ENCODE assay signal across 8 cellular contexts in genomic region chr6:26659042-26659359, GRCh38. TPM values are rescaled to one million over a fixed set of nuclear protein-coding genes. Genes with fewer than 3 reads are reported as not detected.
A peak's percentile ranks its signal among the peaks of the same experiment; 100 is the strongest.
DNase-seq lines count a peak whose midpoint lies in the region; ATAC-seq, FAIRE-seq and TF ChIP-seq lines count a peak whose summit lies in the region.

No MANE protein-coding gene starts in this region.

- peaks cover 12% of the 10 kb centered on the region for H3K27me3 Mint-ChIP-seq in memory B cell

- peak overlapping the region; percentile 65 for H3K27ac Mint-ChIP-seq in memory B cell

- H3K4me3 Mint-ChIP-seq in memory B cell = peak overlapping the region; percentile 87

- peaks cover 19% of the 10 kb centered on the region for H3K4me1 Mint-ChIP-seq in memory B cell

- H3K9me3 Mint-ChIP-seq in memory B cell = no peaks in the 10 kb centered on the region

- no peak for ATAC-seq in Right ventricle myocardium inferior
- ATAC-seq in memory B cell (ENCODE audit: low read depth) = no peak
- ATAC-seq in upper lobe of right lung = no peak
- ATAC-seq in HG03378 (IDR thresholded peaks at IDR 0.05; ENCODE audit: unreplicated experiment) = no peak

- H3K4me1 ChIP-seq in cardiac muscle cell (ENCODE audit: low read depth) (peaks cover 9% of the 10 kb centered on the region), upper lobe of right lung (peaks cover 16% of the 10 kb centered on the region)

- peaks cover 29% of the 10 kb centered on the region for H3K27me3 ChIP-seq in cardiac muscle cell
- no peaks in the 10 kb centered on the region for H3K27me3 ChIP-seq in brain microvascular endothelial cell (replicated peaks)
- peaks cover 9% of the 10 kb centered on the region for H3K27me3 ChIP-seq in upper lobe of right lung

- TF ChIP-seq CTCF in cardiac muscle cell (IDR thresholded peaks at IDR 0.05; ENCODE audit: low read depth, low read length) = no peak
- no peak for TF ChIP-seq CTCF in brain microvascular endothelial cell (IDR thresholded peaks at IDR 0.05; ENCODE audit: low read depth, low read length, missing control alignments)
- TF ChIP-seq CTCF in upper lobe of right lung (IDR thresholded peaks at IDR 0.05) = no peak

- peaks cover 11% of the 10 kb centered on the region for H3K36me3 Mint-ChIP-seq in memory B cell

- no peak for FAIRE-seq in urothelium cell line (lab: Jason Lieb, UNC)

- H3K27ac ChIP-seq in cardiac muscle cell (peak overlapping the region; percentile 91), brain microvascular endothelial cell (peak overlapping the region; percentile 58), upper lobe of right lung (peak overlapping the region; percentile 88)

- H3K36me3 ChIP-seq in cardiac muscle cell = peaks cover 12% of the 10 kb centered on the region
- H3K36me3 ChIP-seq in brain microvascular endothelial cell (replicated peaks) = peaks cover 2% of the 10 kb centered on the region
- peaks cover 15% of the 10 kb centered on the region for H3K36me3 ChIP-seq in upper lobe of right lung

- in situ Hi-C loops in brain microvascular endothelial cell (cut with HindIII; ENCODE audit: low pct_ligation_motif_present, low sequenced_read_pairs) = no loop called here

- intact Hi-C loops in Right ventricle myocardium inferior (cut with DNase I) (no loop called here), upper lobe of right lung (cut with DNase I) (no loop called here)

- no peaks in the 10 kb centered on the region for H3K9me3 ChIP-seq in cardiac muscle cell (ENCODE audit: low read depth)
- no peaks in the 10 kb centered on the region for H3K9me3 ChIP-seq in upper lobe of right lung

- DNase-seq in cardiac muscle cell (ENCODE audit: low read depth in 1 of 2, low spot score in 1 of 2) (no peak), Right ventricle myocardium inferior (ENCODE audit: missing footprints) (no peak), brain microvascular endothelial cell (no peak), memory B cell (ENCODE audit: low spot score in 2 of 2) (no peak), upper lobe of right lung (no peak), NCI-H526 treated with DMSO at 0.1 percent for 48 hours (lab: John Stamatoyannopoulos, UW) (no peak), urothelium cell line (ENCODE audit: low spot score) (no peak)

- H3K4me3 ChIP-seq in cardiac muscle cell (peak overlapping the region; percentile 83), brain microvascular endothelial cell (ENCODE audit: low read depth, low read length) (peak overlapping the region; percentile 93), upper lobe of right lung (peak overlapping the region; percentile 92)

RNA-seq across cellular contexts. Expression of gene ZNF322, which starts 0.5 kb away (rescaled TPM):
- 16.4 and 18.1 TPM in 2 replicates for total RNA-seq in cardiac muscle cell
- 16.1 and 18.0 TPM in 2 replicates for polyA plus RNA-seq in cardiac muscle cell
- 14.2 TPM for total RNA-seq in Right ventricle myocardium inferior
- 24.7 TPM for total RNA-seq in upper lobe of right lung
